9 cellular contexts compared by ENCODE assay signal in genomic region chr4:173074501-173074946, GRCh38.
DNase-seq lines count a peak whose midpoint lies in the region; ATAC-seq, FAIRE-seq and TF ChIP-seq lines count a peak whose summit lies in the region.
"Had no signal": no experiment of that assay in that cellular context is flagged by ENCODE, and none has a peak within 500 bp of the region (broad histone marks: within the 10 kb centered on the region; RNA-seq: fewer than 3 reads in every experiment).

No MANE protein-coding gene starts in this region.

- ATAC-seq in psoas muscle = peak in 3 of 4 donors; percentile 27 to 70 (median 54)
- no peak for ATAC-seq in HG02588 (IDR thresholded peaks at IDR 0.05; ENCODE audit: unreplicated experiment)
- no peak for ATAC-seq in GM19463 (IDR thresholded peaks at IDR 0.05; ENCODE audit: unreplicated experiment)

- no peak overlapping the region for H3K4me3 ChIP-seq in psoas muscle
- H3K4me3 ChIP-seq: right atrium auricular region had no signal

- TF ChIP-seq POLR2A in H54 (IDR thresholded peaks at IDR 0.05; ENCODE audit: low read depth, low read length) = no peak

- WGBS in psoas muscle, 3 donors = 69 to 74% (median 70%) methylated on average over 3 of the region's 3 CpGs

- H3K4me1 ChIP-seq in psoas muscle = no peaks in the 10 kb centered on the region
- H3K4me1 ChIP-seq: right atrium auricular region had no signal

- H3K9me3 ChIP-seq in psoas muscle = peaks cover 10% of the 10 kb centered on the region

- DNase-seq in H54 (ENCODE audit: insufficient read length, low spot score) (peak; percentile 36), NCI-H69 (lab: John Stamatoyannopoulos, UW) (peak; percentile 92), epidermal melanocyte (ENCODE audit: insufficient read length, low spot score) (peak; percentile 65), psoas muscle (no peak), occipital lobe (lab: John Stamatoyannopoulos, UW) (no peak)
- no peak for DNase-seq in activated naive CD4-positive, alpha-beta T cell treated with Interleukin-2 at 50 U/mL for 16 hours

- H3K36me3 ChIP-seq in psoas muscle (ENCODE audit: insufficient read depth in 1 of 2, low read depth in 1 of 2) = no peaks in the 10 kb centered on the region
- H3K36me3 ChIP-seq: right atrium auricular region had no signal

- peak; percentile 93 for FAIRE-seq in H54 (lab: Jason Lieb, UNC)

- H3K27ac ChIP-seq in psoas muscle = no peak overlapping the region
- H3K27ac ChIP-seq: right atrium auricular region had no signal

- H3K27me3 ChIP-seq in psoas muscle (ENCODE audit: insufficient read depth in 3 of 3, low read length in 2 of 3) = no peaks in the 10 kb centered on the region
- H3K27me3 ChIP-seq: right atrium auricular region had no signal

- intact Hi-C loops in psoas muscle (cut with DNase I) = no loop called here

- TF ChIP-seq CTCF in psoas muscle (IDR thresholded peaks at IDR 0.05) = no peak

Comparison
In these comparisons a context has a peak if more than half of its experiments do, and no peak if none do; other contexts are left out.
1. DNase-seq: peak in H54 (single experiment), NCI-H69 (single experiment) and epidermal melanocyte (single experiment); none in psoas muscle (0 of 2), occipital lobe (single experiment) and activated naive CD4-positive, alpha-beta T cell treated with Interleukin-2 at 50 U/mL for 16 hours (single experiment).
2. ATAC-seq: peak in psoas muscle (3 of 4); none in HG02588 (single experiment) and GM19463 (single experiment).